ENCODE assay signal across 10 cellular contexts in the genomic region with DNA sequence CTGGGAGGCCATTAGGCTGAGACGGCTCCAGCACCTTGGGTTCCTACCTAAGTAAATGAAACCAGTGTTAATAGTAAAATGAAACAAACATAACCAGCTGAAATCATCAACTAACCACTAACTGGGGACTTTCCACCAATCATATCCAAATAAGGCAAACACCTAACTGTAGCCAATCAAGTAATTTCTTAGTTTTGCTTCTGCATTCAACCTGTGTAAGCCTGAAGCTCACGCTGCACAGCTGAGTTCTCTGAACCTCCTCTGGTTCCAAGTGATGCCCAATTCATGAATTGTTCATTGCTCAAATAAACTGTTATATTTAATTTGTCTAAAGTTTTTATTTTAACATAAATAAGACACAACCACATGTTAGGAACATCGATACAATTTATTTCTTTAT. TPM values are rescaled to one million over a fixed set of nuclear protein-coding genes. Genes with fewer than 3 reads are reported as not detected.
DNase-seq lines count a peak whose midpoint lies in the region; ATAC-seq lines count a peak whose summit lies in the region.
"Had no signal": no experiment of that assay in that cellular context is flagged by ENCODE, and none has a peak within 500 bp of the region (broad histone marks: within the 10 kb centered on the region; RNA-seq: fewer than 3 reads in every experiment).

No MANE protein-coding gene starts in this region.

- H3K27ac Mint-ChIP-seq in naive thymus-derived CD4-positive, alpha-beta T cell, result peak overlapping the region in 1 of 9 donors; percentile 54

- 83 to 86% methylated on average over 3 of the region's 3 CpGs for WGBS in aorta, 2 donors

- POLR2A ChIA-PET in naive thymus-derived CD4-positive, alpha-beta T cell (lab: Charles Lee), result no interaction called here

- H3K27ac ChIP-seq in naive thymus-derived CD4-positive, alpha-beta T cell (ENCODE audit: low read depth, low read length), result no peak overlapping the region
- no peak overlapping the region for H3K27ac ChIP-seq in aorta (ENCODE audit: low read depth in 1 of 2, low read length in 2 of 2)

- no peak overlapping the region for H3K4me3 ChIP-seq in naive thymus-derived CD4-positive, alpha-beta T cell (ENCODE audit: low read length)
- H3K4me3 ChIP-seq in aorta (ENCODE audit: low read length in 2 of 2), result no peak overlapping the region

- no peaks in the 10 kb centered on the region for H3K27me3 ChIP-seq in naive thymus-derived CD4-positive, alpha-beta T cell (ENCODE audit: control insufficient read depth in 2 of 2, insufficient read depth in 2 of 2, low read length in 2 of 2)
- peaks cover 0 to 1% of the 10 kb centered on the region in 2 donors for H3K27me3 ChIP-seq in aorta (ENCODE audit: control insufficient read depth in 1 of 2, insufficient read depth in 2 of 2, low read length in 1 of 2)

- H3K9me3 ChIP-seq in naive thymus-derived CD4-positive, alpha-beta T cell (ENCODE audit: control insufficient read depth in 2 of 3, low read length in 3 of 3), result no peaks in the 10 kb centered on the region
- H3K9me3 ChIP-seq in aorta (ENCODE audit: control insufficient read depth, low read length), result no peaks in the 10 kb centered on the region

- H3K4me1 Mint-ChIP-seq in naive thymus-derived CD4-positive, alpha-beta T cell, result peaks cover 0 to 7% (median 0%) of the 10 kb centered on the region in 7 donors

- no peak overlapping the region for H3K4me3 Mint-ChIP-seq in naive thymus-derived CD4-positive, alpha-beta T cell

- no peaks in the 10 kb centered on the region for H3K36me3 ChIP-seq in naive thymus-derived CD4-positive, alpha-beta T cell (ENCODE audit: control insufficient read depth in 2 of 3, insufficient read depth in 3 of 3, low read length in 3 of 3)
- no peaks in the 10 kb centered on the region for H3K36me3 ChIP-seq in aorta (ENCODE audit: control insufficient read depth in 1 of 2, insufficient read depth in 2 of 2, low read length in 1 of 2)

- no peaks in the 10 kb centered on the region for H3K4me1 ChIP-seq in naive thymus-derived CD4-positive, alpha-beta T cell (ENCODE audit: control insufficient read depth in 2 of 2, insufficient read depth in 2 of 2, low read length in 2 of 2)
- H3K4me1 ChIP-seq in aorta (ENCODE audit: control insufficient read depth in 1 of 2, insufficient read depth in 2 of 2, low read length in 2 of 2), result peaks cover 0 to 2% of the 10 kb centered on the region in 2 donors

- CTCF ChIA-PET in naive thymus-derived CD4-positive, alpha-beta T cell (lab: Charles Lee), result no interaction called here

- no peak for DNase-seq in naive thymus-derived CD4-positive, alpha-beta T cell
- no peak for DNase-seq in activated CD4-positive, alpha-beta T cell treated with anti-CD3 and anti-CD28 coated beads for 1 hour
- DNase-seq in aorta (no peak), putamen (ENCODE audit: low spot score) (no peak)
- DNase-seq: erythroblast, NCI-H510A treated with DMSO at 0.1 percent for 48 hours had no signal

- H3K27me3 Mint-ChIP-seq in naive thymus-derived CD4-positive, alpha-beta T cell, result no peaks in the 10 kb centered on the region

- H3K36me3 Mint-ChIP-seq in naive thymus-derived CD4-positive, alpha-beta T cell, result peaks cover 0 to 12% (median 0%) of the 10 kb centered on the region in 5 donors

- ATAC-seq in GM18907 (IDR thresholded peaks at IDR 0.05; ENCODE audit: unreplicated experiment) (peak; percentile 98), GM21723 (IDR thresholded peaks at IDR 0.05; ENCODE audit: unreplicated experiment) (peak; percentile 91), HG03354 (IDR thresholded peaks at IDR 0.05; ENCODE audit: poor library complexity, severe bottlenecking, unreplicated experiment) (peak; percentile 96), aorta (ENCODE audit: low FRiP score) (no peak)
- peak; percentile 66 for ATAC-seq in naive thymus-derived CD4-positive, alpha-beta T cell

- intact Hi-C loops in naive thymus-derived CD4-positive, alpha-beta T cell (cut with micrococcal nuclease), result no loop called here
- intact Hi-C loops in aorta (cut with DNase I), result no loop called here

- peaks cover 0 to 4% (median 0%) of the 10 kb centered on the region in 11 donors for H3K9me3 Mint-ChIP-seq in naive thymus-derived CD4-positive, alpha-beta T cell

RNA-seq across cellular contexts. Expression of a gene that starts 22.5 kb away (rescaled TPM):
- 1 to 10 TPM in 4 of 5 experiments, under 1 TPM in 1; 0.63 to 5.6 (median 1.6) TPM for total RNA-seq in naive thymus-derived CD4-positive, alpha-beta T cell
- polyA plus RNA-seq in naive thymus-derived CD4-positive, alpha-beta T cell, result 1 to 10 TPM; 2.9 TPM
- total RNA-seq in aorta, result under 1 TPM; 0.21 to 0.39 TPM
- under 1 TPM in 1 of 2 donors, not detected in 1; 0.05 TPM for polyA plus RNA-seq in aorta
- total RNA-seq: skeletal muscle tissue had no signal

RNA-seq across cellular contexts. Expression of a gene that starts 49.4 kb away (rescaled TPM):
- 10 to 100 TPM; 25.1 to 34.2 (median 28.4) TPM for total RNA-seq in naive thymus-derived CD4-positive, alpha-beta T cell
- polyA plus RNA-seq in naive thymus-derived CD4-positive, alpha-beta T cell, result 10 to 100 TPM; 65.6 to 75.6 TPM
- total RNA-seq in aorta, result 10 to 100 TPM; 13.4 to 32.0 TPM
- polyA plus RNA-seq in aorta, result 10 to 100 TPM; 15.7 to 26.5 TPM
